In the genomic region with DNA sequence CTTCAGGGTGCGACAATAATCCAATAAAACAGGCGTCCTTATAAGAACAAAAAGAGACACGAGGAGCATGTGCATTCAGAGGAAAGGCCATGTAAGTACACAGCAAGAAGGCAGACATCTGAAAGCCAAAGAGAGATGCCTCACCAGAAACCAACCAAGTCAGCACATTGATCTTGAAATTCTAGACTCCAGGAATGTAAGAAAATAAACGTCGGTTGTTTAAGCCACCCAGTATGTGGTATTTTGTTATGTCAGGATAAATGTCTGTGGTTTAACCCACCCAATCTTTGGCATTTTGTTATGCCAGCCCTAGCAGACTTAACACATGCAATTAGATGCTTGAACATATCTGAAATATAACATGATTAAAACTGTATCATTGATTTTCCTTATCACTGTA, we compare ENCODE assay signal across 23 cellular contexts.
DNase-seq lines count a peak whose midpoint lies in the region; ATAC-seq and TF ChIP-seq lines count a peak whose summit lies in the region.
"Had no signal": no experiment of that assay in that cellular context is flagged by ENCODE, and none has a peak within 500 bp of the region (broad histone marks: within the 10 kb centered on the region; RNA-seq: fewer than 3 reads in every experiment).

No MANE protein-coding gene starts in this region.

- H3K4me2 ChIP-seq in fibroblast of lung (ENCODE audit: extremely low read depth, insufficient read depth, low read length): no peak overlapping the region
- H3K4me2 ChIP-seq: BLaER1 treated with 17β-estradiol and CSF1 and Interleukin-3, amounts not matched to agents 10 nM and 100 nM had no signal

- H3K36me3 ChIP-seq in SK-N-MC (ENCODE audit: insufficient read depth, low read length) (no peaks in the 10 kb centered on the region), fibroblast of lung (ENCODE audit: control insufficient read depth, insufficient read depth, low read length) (no peaks in the 10 kb centered on the region)
- H3K36me3 ChIP-seq: BLaER1 treated with 17β-estradiol and CSF1 and Interleukin-3, amounts not matched to agents 10 nM and 100 nM; heart left ventricle had no signal

- H3K9ac ChIP-seq in SK-N-MC (ENCODE audit: insufficient read length): no peak overlapping the region
- H3K9ac ChIP-seq in fibroblast of lung (ENCODE audit: insufficient read depth, low read length): no peak overlapping the region
- H3K9ac ChIP-seq: BLaER1 treated with 17β-estradiol and CSF1 and Interleukin-3, amounts not matched to agents 10 nM and 100 nM; GM23248 had no signal

- TF ChIP-seq CTCF in fibroblast of lung (conservative IDR thresholded peaks at IDR 0.05 in 1 of 2, IDR thresholded peaks at IDR 0.05 in 1 of 2; ENCODE audit: low read depth in 1 of 2, low read length in 2 of 2): no peak

- no peaks in the 10 kb centered on the region for H3K27me3 ChIP-seq in fibroblast of lung (ENCODE audit: control insufficient read depth, insufficient read depth, low read length)
- H3K27me3 ChIP-seq: BLaER1 treated with 17β-estradiol and CSF1 and Interleukin-3, amounts not matched to agents 10 nM and 100 nM; dorsolateral prefrontal cortex; heart left ventricle had no signal

- H3K79me2 ChIP-seq in fibroblast of lung (ENCODE audit: control insufficient read depth, insufficient read depth, low read length): no peaks in the 10 kb centered on the region

- no peaks in the 10 kb centered on the region for H4K20me1 ChIP-seq in fibroblast of lung (ENCODE audit: control insufficient read depth, extremely low read depth, insufficient read depth, low read length)
- H4K20me1 ChIP-seq: BLaER1 treated with 17β-estradiol and CSF1 and Interleukin-3, amounts not matched to agents 10 nM and 100 nM had no signal

- H2AFZ ChIP-seq in fibroblast of lung (ENCODE audit: low read length): no peak overlapping the region
- H2AFZ ChIP-seq: GM23248 had no signal

- DNase-seq in NCI-H82 (lab: John Stamatoyannopoulos, UW) (peak; percentile 16), NCI-H82 treated with DMSO at 0.1 percent for 48 hours (lab: John Stamatoyannopoulos, UW; ENCODE audit: unreplicated experiment) (no peak), SK-N-MC (ENCODE audit: low read depth, low spot score) (peak; percentile 42), fibroblast of lung (ENCODE audit: low read depth in 2 of 2) (peak; percentile 43 to 71), stromal cell of bone marrow (ENCODE audit: low read depth) (peak; percentile 16), middle frontal gyrus (ENCODE audit: extremely low spot score, low spot score) (no peak)
- DNase-seq in activated CD8-positive, alpha-beta memory T cell treated with anti-CD3 and anti-CD28 coated beads, Interleukin-2, amount 50 U/mL, for 4 hours: no peak
- DNase-seq: activated B cell treated with CpG ODN at 0.5 μM for 24 hours; activated CD8-positive, alpha-beta T cell treated with anti-CD3 and anti-CD28 coated beads for 36 hours; activated naive CD4-positive, alpha-beta T cell treated with anti-CD3 and anti-CD28 coated beads, Interleukin-2, amount 50 U/mL, for 16 hours; activated T-cell treated with anti-CD3 and anti-CD28 coated beads, Interleukin-2, amount 50 U/mL, for 4 hours; DMS 273 treated with DMSO at 0.1 percent for 48 hours; dorsolateral prefrontal cortex; GM23248; heart left ventricle; MV-4-11; naive thymus-derived CD8-positive, alpha-beta T cell; NCI-H187; NCI-H524 had no signal

- no peaks in the 10 kb centered on the region for H3K4me1 ChIP-seq in fibroblast of lung (ENCODE audit: control insufficient read depth, extremely low read depth, insufficient read depth, low read length)
- H3K4me1 ChIP-seq: BLaER1 treated with 17β-estradiol and CSF1 and Interleukin-3, amounts not matched to agents 10 nM and 100 nM; heart left ventricle had no signal

- H3K9me3 ChIP-seq in SK-N-MC (ENCODE audit: low read depth, low read length): no peaks in the 10 kb centered on the region; the same call in 1 of the 2 replicates
- no peaks in the 10 kb centered on the region for H3K9me3 ChIP-seq in fibroblast of lung (ENCODE audit: control insufficient read depth, insufficient read depth, low read depth, low read length)
- H3K9me3 ChIP-seq: BLaER1 treated with 17β-estradiol and CSF1 and Interleukin-3, amounts not matched to agents 10 nM and 100 nM had no signal

- no peak for ATAC-seq in HG03196 (IDR thresholded peaks at IDR 0.05; ENCODE audit: unreplicated experiment)
- ATAC-seq: activated CD8-positive, alpha-beta T cell treated with anti-CD3 and anti-CD28 coated beads for 36 hours; activated T-cell treated with anti-CD3 and anti-CD28 coated beads, Interleukin-2, amount 50 U/mL, for 4 hours; esophagus mucosa; heart left ventricle; naive thymus-derived CD8-positive, alpha-beta T cell had no signal

- H3K27ac ChIP-seq in SK-N-MC: peak overlapping the region; percentile 86
- H3K27ac ChIP-seq in fibroblast of lung (ENCODE audit: insufficient read depth, low read length): no peak overlapping the region
- H3K27ac ChIP-seq: 22Rv1; BLaER1 treated with 17β-estradiol and CSF1 and Interleukin-3, amounts not matched to agents 10 nM and 100 nM; dorsolateral prefrontal cortex; GM23248; heart left ventricle had no signal

- peak overlapping the region; percentile 4; the same call in 1 of the 2 replicates for H3K4me3 ChIP-seq in SK-N-MC
- no peak overlapping the region for H3K4me3 ChIP-seq in fibroblast of lung (replicated peaks in 1 of 4; ENCODE audit: control extremely low read depth in 1 of 4, insufficient read depth in 1 of 4, low read depth in 3 of 4, low read length in 4 of 4)
- H3K4me3 ChIP-seq: BLaER1 treated with 17β-estradiol and CSF1 and Interleukin-3, amounts not matched to agents 10 nM and 100 nM; dorsolateral prefrontal cortex; GM23248; heart left ventricle had no signal

Comparison
In these comparisons a context has a peak if more than half of its experiments do, and no peak if none do; other contexts are left out.
1. DNase-seq: peak in NCI-H82 (single experiment), SK-N-MC (single experiment), fibroblast of lung (2 of 2) and stromal cell of bone marrow (single experiment); none in NCI-H82 treated with DMSO at 0.1 percent for 48 hours (single experiment), middle frontal gyrus (single experiment) and activated CD8-positive, alpha-beta memory T cell treated with anti-CD3 and anti-CD28 coated beads, Interleukin-2, amount 50 U/mL, for 4 hours (single experiment).